In the genomic region with DNA sequence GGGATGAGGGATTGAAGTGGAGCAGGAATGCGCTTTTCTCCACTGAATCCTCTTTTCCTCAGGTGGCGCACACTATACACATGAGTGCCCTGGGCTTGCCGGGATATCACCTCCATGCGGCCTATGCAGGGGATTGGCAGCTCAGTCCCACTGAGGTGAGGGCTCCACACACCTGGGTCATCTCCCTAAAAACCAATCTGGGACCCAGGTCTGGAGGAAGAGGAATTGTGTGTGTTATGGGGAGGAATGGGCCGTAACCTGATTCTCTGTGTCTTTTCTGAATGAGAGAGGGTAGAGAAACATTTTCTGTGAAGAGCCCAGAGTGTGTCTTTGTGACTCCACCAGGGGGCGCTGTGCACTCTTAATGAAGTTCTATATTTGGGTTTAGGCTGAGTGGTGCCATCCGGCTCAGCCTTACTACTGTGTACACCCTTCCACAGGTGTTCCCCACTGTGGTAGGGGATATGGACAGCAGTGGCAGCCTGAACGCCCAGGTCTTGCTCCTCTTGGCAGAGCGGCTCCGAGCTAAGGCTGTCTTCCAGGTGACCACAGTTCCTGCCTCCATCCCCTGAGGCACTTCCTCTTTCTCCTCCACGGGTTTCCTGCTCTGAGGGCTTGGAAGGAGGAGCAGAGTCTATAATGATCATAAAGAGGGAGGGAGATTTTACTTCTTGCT, we compare ENCODE assay signal across 8 cellular contexts. TPM values are rescaled to one million over a fixed set of nuclear protein-coding genes. Genes with fewer than 3 reads are reported as not detected.
DNase-seq lines count a peak whose midpoint lies in the region; ATAC-seq and TF ChIP-seq lines count a peak whose summit lies in the region.

No MANE protein-coding gene starts in this region.

- no peaks in the 10 kb centered on the region for H3K9me3 Mint-ChIP-seq in T-cell
- no peaks in the 10 kb centered on the region for H3K9me3 Mint-ChIP-seq in progenitor cell of endocrine pancreas (ENCODE audit: low read depth)

- H3K27me3 ChIP-seq in adrenal gland (no peaks in the 10 kb centered on the region), transverse colon (no peaks in the 10 kb centered on the region)

- H3K4me3 ChIP-seq in adrenal gland = peak overlapping the region in 1 of 4 donors; percentile 29
- H3K4me3 ChIP-seq in transverse colon = peak overlapping the region in 1 of 4 donors; percentile 72

- POLR2A ChIA-PET in HEK293T (lab: Yijun Ruan, JAX) = interaction anchor here (0.9 kb wide), 1 partner anchor 25 kb away, joined by 3 read pairs; a partner anchor contains a TSS
- POLR2A ChIA-PET in T-cell (lab: Charles Lee) = no interaction called here

- peaks cover 30 to 42% (median 32%) of the 10 kb centered on the region in 3 donors for H3K4me1 Mint-ChIP-seq in T-cell
- peaks cover 41% of the 10 kb centered on the region for H3K4me1 Mint-ChIP-seq in progenitor cell of endocrine pancreas (ENCODE audit: low read depth)

- peaks cover 17% of the 10 kb centered on the region for H3K36me3 Mint-ChIP-seq in T-cell
- H3K36me3 Mint-ChIP-seq in progenitor cell of endocrine pancreas (ENCODE audit: insufficient read depth) = peaks cover 3% of the 10 kb centered on the region

- H3K27me3 Mint-ChIP-seq in T-cell (no peaks in the 10 kb centered on the region), progenitor cell of endocrine pancreas (no peaks in the 10 kb centered on the region)

- in situ Hi-C loops in transverse colon (cut with MboI; ENCODE audit: low pct_ligation_motif_present in 1 of 4, low pct_unique_long_range_greater_than_20kb in 1 of 4, low sequenced_read_pairs in 3 of 4) = loop anchor here in 2 of 4 donors (10.0 kb wide), 2 partner anchors 147 to 157 kb away; no protein-coding TSS in a partner anchor

- peak; percentile 93 for DNase-seq in DMS153 treated with DMSO at 0.1 percent for 48 hours (lab: John Stamatoyannopoulos, UW; ENCODE audit: unreplicated experiment)
- peak; percentile 82 for DNase-seq in HEK293T (ENCODE audit: extremely low spot score)
- DNase-seq in NCI-H146 treated with DMSO at 0.1 percent for 48 hours (lab: John Stamatoyannopoulos, UW; ENCODE audit: unreplicated experiment) = peak; percentile 52
- DNase-seq in T-cell = peak; percentile 73 to 93 (median 86)
- DNase-seq in adrenal gland = peak; percentile 79 to 94 (median 85)
- DNase-seq in left cardiac atrium = peak; percentile 90
- DNase-seq in progenitor cell of endocrine pancreas (ENCODE audit: low spot score, unreplicated experiment) = peak; percentile 66
- peak; percentile 88 for DNase-seq in transverse colon

- H3K9me3 ChIP-seq in adrenal gland (replicated peaks in 1 of 3) = no peaks in the 10 kb centered on the region
- H3K9me3 ChIP-seq in transverse colon = no peaks in the 10 kb centered on the region

- WGBS in adrenal gland, 4 donors = 37 to 48% (median 42%) methylated on average over 10 to 11 of the region's 11 CpGs
- WGBS in transverse colon (ENCODE audit: low coverage in 1 of 2), 2 donors = 20 to 40% methylated on average over 2 to 11 of the region's 11 CpGs

- peak overlapping the region; percentile 53 to 78 for H3K27ac Mint-ChIP-seq in T-cell
- peak overlapping the region; percentile 82 for H3K27ac Mint-ChIP-seq in progenitor cell of endocrine pancreas

- intact Hi-C loops in adrenal gland (cut with DNase I) = loop anchor here (5.0 to 10.0 kb wide), 5 partner anchors 60 to 155 kb away; a partner anchor contains a TSS
- intact Hi-C loops in left cardiac atrium (cut with DNase I) = loop anchor here (2.0 to 10.0 kb wide), 2 partner anchors 155 to 157 kb away; no protein-coding TSS in a partner anchor
- intact Hi-C loops in transverse colon (cut with DNase I; ENCODE audit: low total_unique reads) = no loop called here

- ATAC-seq in T-cell (replicated peaks in 1 of 4) (peak; percentile 40 to 52 (median 50)), left cardiac atrium (peak; percentile 53 to 57)

- H3K4me3 Mint-ChIP-seq in T-cell (peak overlapping the region; percentile 89 to 100 (median 99)), progenitor cell of endocrine pancreas (ENCODE audit: low read depth) (peak overlapping the region; percentile 99)

- CTCF ChIA-PET in HEK293T (lab: Yijun Ruan, JAX) = interaction anchor here (0.5 to 2.7 kb wide), 11 partner anchors 13 to 155 kb away, joined by 3 to 10 read pairs (median 4); a partner anchor contains a TSS
- CTCF ChIA-PET in T-cell (lab: Charles Lee) = interaction anchor here (0.5 to 3.0 kb wide), 13 partner anchors 10 to 237 kb away, joined by 3 to 76 read pairs (median 5); a partner anchor contains a TSS

- H3K27ac ChIP-seq in adrenal gland (peak overlapping the region in 2 of 5 donors; percentile 48 to 67), transverse colon (peak overlapping the region; percentile 70 to 87 (median 82))

- TF ChIP-seq CTCF in adrenal gland (IDR thresholded peaks at IDR 0.05) (peak; percentile 89 to 98 (median 94)), progenitor cell of endocrine pancreas (IDR thresholded peaks at IDR 0.05; ENCODE audit: unreplicated experiment) (peak; percentile 86), transverse colon (IDR thresholded peaks at IDR 0.05) (peak; percentile 91 to 95 (median 93))

- TF ChIP-seq EP300 in transverse colon (IDR thresholded peaks at IDR 0.05; ENCODE audit: low read depth) = no peak

- peaks cover 0 to 23% of the 10 kb centered on the region in 2 donors for H3K36me3 ChIP-seq in adrenal gland (replicated peaks in 1 of 2)
- H3K36me3 ChIP-seq in transverse colon = peaks cover 0 to 11% (median 4%) of the 10 kb centered on the region in 4 donors

- H3K4me1 ChIP-seq in adrenal gland (replicated peaks in 1 of 2) (peaks cover 5 to 23% of the 10 kb centered on the region in 2 donors), transverse colon (peaks cover 14 to 23% (median 20%) of the 10 kb centered on the region in 4 donors)

- TF ChIP-seq POLR2A in adrenal gland (IDR thresholded peaks at IDR 0.05) (no peak), transverse colon (IDR thresholded peaks at IDR 0.05) (no peak)

TF ChIP-seq in HEK293T, 16 proteins besides CTCF, POLR2A, EP300 and RAD21:
- TF ChIP-seq TARDBP (IDR thresholded peaks at IDR 0.05) = no peak
- peak; percentile 65; the same call in 1 of the 2 replicates for TF ChIP-seq HDGF (IDR thresholded peaks at IDR 0.05; ENCODE audit: borderline replicate concordance)
- TF ChIP-seq SUZ12 (IDR thresholded peaks at IDR 0.05) = no peak
- TF ChIP-seq SP1 (IDR thresholded peaks at IDR 0.05) = no peak
- TF ChIP-seq LEF1 (IDR thresholded peaks at IDR 0.05; ENCODE audit: borderline replicate concordance) = no peak

RNA-seq across cellular contexts. Expression of a gene that starts 1.5 kb away (rescaled TPM):
- total RNA-seq in T-cell (10 to 100 TPM in 4 of 5 donors, 1 to 10 TPM in 1; 6.3 to 12.2 (median 11.0) TPM), adrenal gland (10 to 100 TPM in 5 of 8 donors, 1 to 10 TPM in 3; 7.0 to 18.0 (median 11.9) TPM), left cardiac atrium (10 to 100 TPM; 31.2 to 34.8 TPM), progenitor cell of endocrine pancreas (15.2 and 16.3 TPM in 2 replicates), transverse colon (10 to 100 TPM in 2 of 4 donors, 1 to 10 TPM in 2; 5.8 to 21.4 (median 12.6) TPM)
- 10 to 100 TPM in 2 of 3 donors, 1 to 10 TPM in 1; 7.2 to 13.2 (median 10.1) TPM for polyA plus RNA-seq in adrenal gland

RNA-seq across cellular contexts. Expression of a gene that starts 3.9 kb away (rescaled TPM):
- 1 to 10 TPM in 3 of 5 donors, not detected in 2; 2.2 to 5.5 (median 3.7) TPM for total RNA-seq in T-cell
- 1 to 10 TPM in 2 of 8 donors, under 1 TPM in 1, not detected in 5; 0.60 to 2.0 (median 1.5) TPM for total RNA-seq in adrenal gland
- polyA plus RNA-seq in adrenal gland = 1 to 10 TPM in 1 of 3 donors, not detected in 2; 4.1 TPM
- under 1 TPM in 1 of 2 donors, not detected in 1; 0.76 TPM for total RNA-seq in left cardiac atrium
- 51.3 and 74.2 TPM in 2 replicates for total RNA-seq in progenitor cell of endocrine pancreas
- total RNA-seq in transverse colon = not detected

RNA-seq across cellular contexts. Expression of a gene that starts 10.7 kb away (rescaled TPM):
- total RNA-seq in T-cell (not detected), adrenal gland (under 1 TPM in 1 of 8 donors, not detected in 7; 0.50 TPM), left cardiac atrium (not detected), progenitor cell of endocrine pancreas (not detected in 2 replicates), transverse colon (not detected)
- under 1 TPM in 1 of 3 donors, not detected in 2; 0.16 TPM for polyA plus RNA-seq in adrenal gland

RNA-seq across cellular contexts. Expression of a gene that starts 12.2 kb away (rescaled TPM):
- total RNA-seq in T-cell (1 to 10 TPM; 2.5 to 5.2 (median 3.5) TPM), adrenal gland (100 to 1,000 TPM in 4 of 8 donors, 10 to 100 TPM in 4; 46.7 to 239 (median 92.4) TPM), left cardiac atrium (10 to 100 TPM; 35.9 to 92.7 TPM), progenitor cell of endocrine pancreas (0.60 and 1.5 TPM in 2 replicates), transverse colon (100 to 1,000 TPM in 1 of 4 donors, 10 to 100 TPM in 3; 20.9 to 194 (median 49.2) TPM)
- 100 to 1,000 TPM; 127 to 232 (median 180) TPM for polyA plus RNA-seq in adrenal gland

RNA-seq across cellular contexts. Expression of a gene that starts 25.2 kb away (rescaled TPM):
- total RNA-seq in T-cell = 10 to 100 TPM; 57.3 to 92.2 (median 88.2) TPM
- total RNA-seq in adrenal gland = 100 to 1,000 TPM; 133 to 305 (median 174) TPM
- 100 to 1,000 TPM in 1 of 3 donors, 10 to 100 TPM in 2; 78.3 to 175 (median 99.2) TPM for polyA plus RNA-seq in adrenal gland
- total RNA-seq in left cardiac atrium = 100 to 1,000 TPM; 169 to 198 TPM
- 98.2 and 103 TPM in 2 replicates for total RNA-seq in progenitor cell of endocrine pancreas
- 100 to 1,000 TPM in 3 of 4 donors, 10 to 100 TPM in 1; 82.6 to 209 (median 144) TPM for total RNA-seq in transverse colon
